1 cellular context compared by ENCODE assay signal in genomic region chr20:60453847-60454246, GRCh38.
TF ChIP-seq lines count a peak whose summit lies in the region.

No MANE protein-coding gene starts in this region.

TF ChIP-seq in GM23338, 12 proteins besides CTCF, POLR2A, EP300 and RAD21 (continued from another document):
- TF ChIP-seq ZNF114 (CRISPR knock-in tag; IDR thresholded peaks at IDR 0.05) (no peak), ZNF331 (CRISPR knock-in tag; IDR thresholded peaks at IDR 0.05; ENCODE audit: low read depth) (no peak)
